In genomic region chr4:142446965-142447474, GRCh38 we compare ENCODE assay signal across 7 cellular contexts.
"Had no signal": no experiment of that assay in that cellular context is flagged by ENCODE, and none has a peak within 500 bp of the region (broad histone marks: within the 10 kb centered on the region; RNA-seq: fewer than 3 reads in every experiment).

No MANE protein-coding gene starts in this region.

- H3K9me3 ChIP-seq: pancreas, tibial artery, vagina had no signal

- ATAC-seq: activated CD8-positive, alpha-beta T cell treated with anti-CD3 and anti-CD28 coated beads, Interleukin-2, amount 10 ng/mL, durations not matched to agents 7 days and 5 days; pancreas had no signal

- H3K27ac Mint-ChIP-seq: activated CD8-positive, alpha-beta T cell treated with anti-CD3 and anti-CD28 coated beads, Interleukin-2, amount 10 ng/mL, durations not matched to agents 7 days and 5 days had no signal

- DNase-seq: activated CD8-positive, alpha-beta memory T cell treated with anti-CD3 and anti-CD28 coated beads, Interleukin-2, amount 50 U/mL, for 48 hours; activated CD8-positive, alpha-beta T cell treated with anti-CD3 and anti-CD28 coated beads, Interleukin-2, amount 10 ng/mL, durations not matched to agents 7 days and 5 days; activated effector memory CD4-positive, alpha-beta T cell treated with Interleukin-2 at 50 U/mL for 16 hours; mesendoderm; pancreas; tibial artery had no signal

- H3K4me3 Mint-ChIP-seq: activated CD8-positive, alpha-beta T cell treated with anti-CD3 and anti-CD28 coated beads, Interleukin-2, amount 10 ng/mL, durations not matched to agents 7 days and 5 days had no signal
